Comparison of ENCODE assay signal across 8 cellular contexts in the genomic region with DNA sequence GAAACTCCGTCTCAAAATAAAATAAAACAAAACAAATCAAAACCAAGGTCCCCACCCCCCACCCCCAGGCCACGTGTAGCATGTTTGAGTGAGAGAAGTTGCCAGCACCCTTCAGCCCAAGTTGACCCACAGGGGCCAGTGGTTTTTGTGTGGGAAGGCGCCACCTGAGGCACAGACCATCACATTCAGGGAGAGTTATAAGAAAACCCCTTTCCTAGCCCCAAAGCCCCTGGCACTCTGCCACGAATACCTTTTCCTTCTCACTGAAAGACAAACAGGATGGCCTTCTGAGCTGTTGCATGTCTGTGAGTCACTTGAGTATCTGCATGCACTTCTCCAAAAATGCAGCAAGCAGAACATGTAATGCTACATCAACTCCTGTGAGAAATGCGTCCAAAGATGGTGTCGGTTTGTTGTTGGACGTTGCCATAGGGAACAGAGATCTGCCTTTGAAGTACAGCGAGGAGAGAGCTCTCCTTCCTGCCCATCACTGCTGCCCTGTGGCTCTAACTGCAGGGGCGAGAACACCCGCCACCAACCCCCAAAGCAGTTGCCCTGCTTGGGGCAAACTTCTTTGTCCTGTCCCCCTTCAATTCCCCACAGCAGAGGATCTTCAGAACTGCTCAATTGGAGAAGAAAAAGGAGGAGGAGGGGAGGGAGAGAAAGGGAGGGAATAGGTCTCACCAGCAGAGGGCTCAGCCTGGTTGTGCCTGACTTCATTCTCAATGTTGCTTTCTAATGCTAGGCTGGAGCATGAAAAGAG. TPM values are rescaled to one million over a fixed set of nuclear protein-coding genes. Genes with fewer than 3 reads are reported as not detected.
DNase-seq lines count a peak whose midpoint lies in the region; ATAC-seq, FAIRE-seq and TF ChIP-seq lines count a peak whose summit lies in the region.

No MANE protein-coding gene starts in this region.

- peaks cover 13% of the 10 kb centered on the region for H3K36me3 Mint-ChIP-seq in activated naive CD4-positive, alpha-beta T cell treated with anti-CD3 and anti-CD28 coated beads for 36 hours (ENCODE audit: low read depth)
- H3K36me3 Mint-ChIP-seq in osteocyte (ENCODE audit: unreplicated experiment) = no peaks in the 10 kb centered on the region

- H3K27ac Mint-ChIP-seq in activated naive CD4-positive, alpha-beta T cell treated with anti-CD3 and anti-CD28 coated beads for 36 hours = peak overlapping the region; percentile 86
- H3K27ac Mint-ChIP-seq in osteocyte (ENCODE audit: unreplicated experiment) = peak overlapping the region; percentile 86

- no peaks in the 10 kb centered on the region for H4K20me1 ChIP-seq in Karpas-422 (ENCODE audit: insufficient read depth, low read depth, low read length)

- no peaks in the 10 kb centered on the region for H3K27me3 ChIP-seq in Karpas-422 (ENCODE audit: low read length)

- H3K36me3 ChIP-seq in Karpas-422 (ENCODE audit: insufficient read depth, low read length) = peaks cover 9% of the 10 kb centered on the region; the same call in 1 of the 2 replicates

- H3K27me3 Mint-ChIP-seq in activated naive CD4-positive, alpha-beta T cell treated with anti-CD3 and anti-CD28 coated beads for 36 hours (ENCODE audit: low read depth) = no peaks in the 10 kb centered on the region
- H3K27me3 Mint-ChIP-seq in osteocyte (ENCODE audit: unreplicated experiment) = no peaks in the 10 kb centered on the region

- H3K4me3 Mint-ChIP-seq in activated naive CD4-positive, alpha-beta T cell treated with anti-CD3 and anti-CD28 coated beads for 36 hours = peak overlapping the region; percentile 41
- no peak overlapping the region for H3K4me3 Mint-ChIP-seq in osteocyte (ENCODE audit: unreplicated experiment)

- TF ChIP-seq CTCF in osteocyte (IDR thresholded peaks at IDR 0.05) = peak; percentile 84

- H3K9me3 Mint-ChIP-seq in activated naive CD4-positive, alpha-beta T cell treated with anti-CD3 and anti-CD28 coated beads for 36 hours = no peaks in the 10 kb centered on the region
- no peaks in the 10 kb centered on the region for H3K9me3 Mint-ChIP-seq in osteocyte (ENCODE audit: unreplicated experiment)

- intact Hi-C loops in activated naive CD4-positive, alpha-beta T cell treated with anti-CD3 and anti-CD28 coated beads for 36 hours (cut with micrococcal nuclease) = loop anchor here (1.0 to 5.0 kb wide), 10 partner anchors 32 to 1978 kb away; partner anchors contain the start of genes RCOR1 and SIVA1

- H3K4me3 ChIP-seq in Karpas-422 (ENCODE audit: low read length) = peak overlapping the region; percentile 38; the same call in 1 of the 2 replicates

- peaks cover 31% of the 10 kb centered on the region for H3K4me1 Mint-ChIP-seq in activated naive CD4-positive, alpha-beta T cell treated with anti-CD3 and anti-CD28 coated beads for 36 hours (ENCODE audit: low read depth)
- H3K4me1 Mint-ChIP-seq in osteocyte (ENCODE audit: unreplicated experiment) = peaks cover 18% of the 10 kb centered on the region

- peaks cover 47% of the 10 kb centered on the region for H3K4me1 ChIP-seq in Karpas-422 (ENCODE audit: low read length)

- peak overlapping the region; percentile 6; the same call in 1 of the 2 replicates for H2AFZ ChIP-seq in Karpas-422 (ENCODE audit: low read length)

- FAIRE-seq in frontal cortex (lab: Jason Lieb, UNC) = no peak

- H3K9me3 ChIP-seq in Karpas-422 (ENCODE audit: low read length) = no peaks in the 10 kb centered on the region

- peak overlapping the region; percentile 60 for H3K9ac ChIP-seq in Karpas-422 (ENCODE audit: low read length)

- ATAC-seq in GM19372 (IDR thresholded peaks at IDR 0.05; ENCODE audit: low read depth, unreplicated experiment) = peak; percentile 33

- CTCF ChIA-PET in activated naive CD4-positive, alpha-beta T cell treated with anti-CD3 and anti-CD28 coated beads for 36 hours (lab: Charles Lee) = interaction anchor here (0.5 to 1.8 kb wide), 11 partner anchors 8 to 276 kb away, joined by 3 to 7 read pairs (median 4); no protein-coding TSS in a partner anchor

- peaks cover 19% of the 10 kb centered on the region for H3K79me2 ChIP-seq in Karpas-422 (ENCODE audit: low read length)

- DNase-seq in CD1c-positive myeloid dendritic cell (ENCODE audit: extremely low spot score) = peak; percentile 93
- DNase-seq in Karpas-422 = peak; percentile 94
- DNase-seq in SIG-M5 (lab: John Stamatoyannopoulos, UW) = peak; percentile 6
- peak; percentile 81 for DNase-seq in activated naive CD4-positive, alpha-beta T cell treated with anti-CD3 and anti-CD28 coated beads for 36 hours
- peak; percentile 72 to 77 for DNase-seq in frontal cortex (ENCODE audit: low spot score in 2 of 2)
- no peak for DNase-seq in osteocyte (ENCODE audit: extremely low spot score, unreplicated experiment)
- no peak for DNase-seq in GOT3 (lab: John Stamatoyannopoulos, UW)

- H3K27ac ChIP-seq in Karpas-422 (ENCODE audit: low read length) = peak overlapping the region; percentile 86

- H3K4me2 ChIP-seq in Karpas-422 (ENCODE audit: low read depth, low read length, poor library complexity, severe bottlenecking) = peak overlapping the region; percentile 77

- no peaks in the 10 kb centered on the region for H3K9me2 ChIP-seq in Karpas-422 (replicated peaks; ENCODE audit: insufficient read depth, low read length)

RNA-seq across cellular contexts. Expression of gene TRAF3, which starts 2.7 kb away (rescaled TPM):
- 79.1 and 135 TPM in 2 replicates for total RNA-seq in Karpas-422 (2014; rRNA removed; shearing (Covaris generic); ENCODE audit: low replicate concordance)
- total RNA-seq in activated naive CD4-positive, alpha-beta T cell treated with anti-CD3 and anti-CD28 coated beads for 36 hours = 10 to 100 TPM; 74.4 to 76.8 TPM
- total RNA-seq in frontal cortex = 15.1 TPM
- total RNA-seq in osteocyte = 15.9 and 18.8 TPM in 2 replicates

Comparison
In these comparisons a context has a peak if more than half of its experiments do, and no peak if none do; other contexts are left out.
1. DNase-seq: peak in CD1c-positive myeloid dendritic cell (single experiment), Karpas-422 (single experiment), SIG-M5 (single experiment), activated naive CD4-positive, alpha-beta T cell treated with anti-CD3 and anti-CD28 coated beads for 36 hours (single experiment) and frontal cortex (2 of 2); none in osteocyte (single experiment) and GOT3 (single experiment).